Comparison of ENCODE assay signal across 8 cellular contexts in the genomic region with DNA sequence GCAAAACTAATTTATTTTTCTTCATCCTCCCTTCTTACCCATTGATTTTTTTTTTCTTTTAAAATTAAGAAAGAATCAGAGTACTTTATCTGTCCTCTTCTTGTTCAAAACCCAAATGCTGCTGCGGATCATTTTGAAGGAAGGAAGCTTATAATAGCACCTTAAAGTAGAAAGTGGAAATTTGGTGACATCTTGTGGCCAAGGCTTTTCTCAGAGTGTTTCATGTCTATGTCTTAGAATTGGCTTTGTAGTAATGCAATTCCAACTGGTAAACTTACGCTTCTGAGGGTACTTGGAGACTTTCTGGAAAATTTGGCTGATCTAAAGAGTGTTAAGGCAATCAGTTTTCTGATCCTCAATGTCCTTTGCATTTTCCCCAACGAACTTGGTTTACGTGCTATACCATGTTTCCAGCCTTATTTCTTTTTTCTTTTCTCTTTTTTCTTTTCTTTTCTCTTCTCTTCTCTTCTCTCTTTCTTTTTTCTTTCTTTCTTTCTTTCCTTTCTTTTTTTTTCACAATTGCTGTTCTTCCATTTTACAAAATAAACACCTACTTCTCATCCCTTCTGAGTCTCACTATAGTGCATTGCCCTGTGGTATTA. TPM values are rescaled to one million over a fixed set of nuclear protein-coding genes. Genes with fewer than 3 reads are reported as not detected.
DNase-seq lines count a peak whose midpoint lies in the region; ATAC-seq, FAIRE-seq and TF ChIP-seq lines count a peak whose summit lies in the region.

No MANE protein-coding gene starts in this region.

- TF ChIP-seq CTCF in lower lobe of right lung (IDR thresholded peaks at IDR 0.05) (peak; percentile 27), esophagus muscularis mucosa (IDR thresholded peaks at IDR 0.05) (peak in 1 of 3 experiments; percentile 12), left lung (IDR thresholded peaks at IDR 0.05) (no peak)

- peaks cover 2% of the 10 kb centered on the region for H3K4me1 Mint-ChIP-seq in activated CD4-positive, alpha-beta T cell treated with anti-CD3 and anti-CD28 coated beads, Interleukin-2, amount 10 ng/mL, durations not matched to agents 7 days and 5 days

- H3K27me3 ChIP-seq in lower lobe of right lung (ENCODE audit: low read depth) (no peaks in the 10 kb centered on the region), esophagus muscularis mucosa (no peaks in the 10 kb centered on the region), left lung (no peaks in the 10 kb centered on the region)

- H3K27ac ChIP-seq in lower lobe of right lung (no peak overlapping the region), esophagus muscularis mucosa (replicated peaks in 1 of 4) (no peak overlapping the region), left lung (no peak overlapping the region)

- H3K36me3 ChIP-seq in lower lobe of right lung: no peaks in the 10 kb centered on the region
- H3K36me3 ChIP-seq in esophagus muscularis mucosa: no peaks in the 10 kb centered on the region
- H3K36me3 ChIP-seq in left lung: no peaks in the 10 kb centered on the region

- no peak for TF ChIP-seq POLR2A in esophagus muscularis mucosa (IDR thresholded peaks at IDR 0.05; ENCODE audit: low read depth)

- H3K4me1 ChIP-seq in lower lobe of right lung: no peaks in the 10 kb centered on the region
- H3K4me1 ChIP-seq in esophagus muscularis mucosa: no peaks in the 10 kb centered on the region
- no peaks in the 10 kb centered on the region for H3K4me1 ChIP-seq in left lung

- ATAC-seq in GM21529 (IDR thresholded peaks at IDR 0.05; ENCODE audit: unreplicated experiment) (peak; percentile 96), lower lobe of right lung (no peak), left lung (no peak)

- intact Hi-C loops in lower lobe of right lung (cut with DNase I) (no loop called here), esophagus muscularis mucosa (cut with DNase I) (no loop called here), left lung (cut with DNase I) (no loop called here)

- CTCF ChIA-PET in activated CD4-positive, alpha-beta T cell treated with anti-CD3 and anti-CD28 coated beads, Interleukin-2, amount 10 ng/mL, durations not matched to agents 7 days and 5 days (lab: Charles Lee): no interaction called here

- no peak overlapping the region for H3K27ac Mint-ChIP-seq in activated CD4-positive, alpha-beta T cell treated with anti-CD3 and anti-CD28 coated beads, Interleukin-2, amount 10 ng/mL, durations not matched to agents 7 days and 5 days

- peak; percentile 14 for DNase-seq in stimulated activated CD4-positive, alpha-beta T cell treated with anti-CD3 and anti-CD28 coated beads, Interleukin-2, amount 100 ng/mL, for 4 hours (ENCODE audit: low read depth)
- DNase-seq in stimulated activated CD4-positive, alpha-beta T cell treated with anti-CD3 and anti-CD28 coated beads, Interleukin-12 subunit alpha, Interleukin-12 subunit beta, amount 100 ng/mL, for 4 hours: no peak
- DNase-seq in HTR-8/SVneo (ENCODE audit: insufficient read length, low spot score) (peak; percentile 27), lower lobe of right lung (no peak), esophagus muscularis mucosa (ENCODE audit: extremely low spot score) (no peak), left lung (no peak)
- DNase-seq in activated CD4-positive, alpha-beta T cell treated with anti-CD3 and anti-CD28 coated beads, Interleukin-2, amount 10 ng/mL, durations not matched to agents 7 days and 5 days: peak; percentile 53

- H3K27me3 Mint-ChIP-seq in activated CD4-positive, alpha-beta T cell treated with anti-CD3 and anti-CD28 coated beads, Interleukin-2, amount 10 ng/mL, durations not matched to agents 7 days and 5 days: peaks cover 15% of the 10 kb centered on the region

- H3K9me3 ChIP-seq in lower lobe of right lung (no peaks in the 10 kb centered on the region), esophagus muscularis mucosa (peaks cover 0 to 3% (median 0%) of the 10 kb centered on the region in 4 donors), left lung (peaks cover 0 to 7% of the 10 kb centered on the region in 2 donors)

- no peaks in the 10 kb centered on the region for H3K9me3 Mint-ChIP-seq in activated CD4-positive, alpha-beta T cell treated with anti-CD3 and anti-CD28 coated beads, Interleukin-2, amount 10 ng/mL, durations not matched to agents 7 days and 5 days

- no peak for FAIRE-seq in HTR-8/SVneo (lab: Jason Lieb, UNC)

- no peak overlapping the region for H3K4me3 Mint-ChIP-seq in activated CD4-positive, alpha-beta T cell treated with anti-CD3 and anti-CD28 coated beads, Interleukin-2, amount 10 ng/mL, durations not matched to agents 7 days and 5 days

- 69% methylated on average over 4 of the region's 4 CpGs for WGBS in esophagus muscularis mucosa

- no peaks in the 10 kb centered on the region for H3K36me3 Mint-ChIP-seq in activated CD4-positive, alpha-beta T cell treated with anti-CD3 and anti-CD28 coated beads, Interleukin-2, amount 10 ng/mL, durations not matched to agents 7 days and 5 days (ENCODE audit: low read depth)

- H3K4me3 ChIP-seq in lower lobe of right lung (no peak overlapping the region), esophagus muscularis mucosa (no peak overlapping the region), left lung (no peak overlapping the region)

- no peak for TF ChIP-seq EP300 in esophagus muscularis mucosa (IDR thresholded peaks at IDR 0.05)

- POLR2A ChIA-PET in activated CD4-positive, alpha-beta T cell treated with anti-CD3 and anti-CD28 coated beads, Interleukin-2, amount 10 ng/mL, durations not matched to agents 7 days and 5 days (lab: Charles Lee): no interaction called here

RNA-seq across cellular contexts. Expression of gene C3orf38, which starts 30.7 kb away (rescaled TPM):
- total RNA-seq in activated CD4-positive, alpha-beta T cell treated with anti-CD3 and anti-CD28 coated beads, Interleukin-2, amount 10 ng/mL, durations not matched to agents 7 days and 5 days: 10 to 100 TPM; 30.5 to 40.1 TPM
- total RNA-seq in lower lobe of right lung: 25.0 TPM
- total RNA-seq in esophagus muscularis mucosa: 10 to 100 TPM; 13.9 to 18.9 (median 16.4) TPM
- total RNA-seq in left lung: 10 to 100 TPM; 17.6 to 22.3 TPM

Comparison
In these comparisons a context has a peak if more than half of its experiments do, and no peak if none do; other contexts are left out.
1. DNase-seq: peak in stimulated activated CD4-positive, alpha-beta T cell treated with anti-CD3 and anti-CD28 coated beads, Interleukin-2, amount 100 ng/mL, for 4 hours (single experiment), HTR-8/SVneo (single experiment) and activated CD4-positive, alpha-beta T cell treated with anti-CD3 and anti-CD28 coated beads, Interleukin-2, amount 10 ng/mL, durations not matched to agents 7 days and 5 days (single experiment); none in stimulated activated CD4-positive, alpha-beta T cell treated with anti-CD3 and anti-CD28 coated beads, Interleukin-12 subunit alpha, Interleukin-12 subunit beta, amount 100 ng/mL, for 4 hours (single experiment), lower lobe of right lung (single experiment), esophagus muscularis mucosa (single experiment) and left lung (0 of 2).